3 cellular contexts compared by ENCODE assay signal in the genomic region with DNA sequence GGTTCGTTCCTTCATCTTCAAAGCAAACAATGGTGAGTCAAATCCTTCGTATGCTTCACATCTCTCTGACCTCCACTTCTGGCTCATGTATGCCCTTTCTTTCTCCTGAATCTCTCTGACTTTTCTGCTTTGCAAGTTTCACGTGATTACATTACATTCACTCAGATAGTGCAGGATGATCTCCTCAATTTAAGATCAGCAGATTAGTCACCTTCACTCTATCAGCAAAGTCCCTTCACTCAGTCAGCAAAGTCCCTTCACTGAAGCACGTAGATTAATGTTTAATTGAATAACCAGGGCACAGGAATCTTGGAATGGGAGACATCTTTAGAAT.
A peak's percentile ranks its signal among the peaks of the same experiment; 100 is the strongest.
TF ChIP-seq lines count a peak whose summit lies in the region.

No MANE protein-coding gene starts in this region.

TF ChIP-seq in A549, 52 proteins besides CTCF, POLR2A, EP300 and RAD21:
- no peak for TF ChIP-seq EHMT2 (IDR thresholded peaks at IDR 0.05; ENCODE audit: low read depth)
- no peak for TF ChIP-seq RNF2 (IDR thresholded peaks at IDR 0.05; ENCODE audit: borderline replicate concordance, low read depth)
- TF ChIP-seq, protein P1, sequence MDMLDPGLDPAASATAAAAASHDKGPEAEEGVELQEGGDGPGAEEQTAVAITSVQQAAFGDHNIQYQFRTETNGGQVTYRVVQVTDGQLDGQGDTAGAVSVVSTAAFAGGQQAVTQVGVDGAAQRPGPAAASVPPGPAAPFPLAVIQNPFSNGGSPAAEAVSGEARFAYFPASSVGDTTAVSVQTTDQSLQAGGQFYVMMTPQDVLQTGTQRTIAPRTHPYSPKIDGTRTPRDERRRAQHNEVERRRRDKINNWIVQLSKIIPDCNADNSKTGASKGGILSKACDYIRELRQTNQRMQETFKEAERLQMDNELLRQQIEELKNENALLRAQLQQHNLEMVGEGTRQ (IDR thresholded peaks at IDR 0.05) = no peak
- TF ChIP-seq MAFK (IDR thresholded peaks at IDR 0.05; ENCODE audit: partially characterized antibody) = no peak
- TF ChIP-seq, protein P2, sequence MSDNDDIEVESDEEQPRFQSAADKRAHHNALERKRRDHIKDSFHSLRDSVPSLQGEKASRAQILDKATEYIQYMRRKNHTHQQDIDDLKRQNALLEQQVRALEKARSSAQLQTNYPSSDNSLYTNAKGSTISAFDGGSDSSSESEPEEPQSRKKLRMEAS (IDR thresholded peaks at IDR 0.05) = no peak
- no peak for TF ChIP-seq ZSCAN20 (CRISPR knock-in tag; IDR thresholded peaks at IDR 0.05)
- TF ChIP-seq ZFP36 (IDR thresholded peaks at IDR 0.05; ENCODE audit: borderline replicate concordance, partially characterized antibody) = no peak
- TF ChIP-seq NPAS2 (CRISPR knock-in tag; IDR thresholded peaks at IDR 0.05; ENCODE audit: borderline replicate concordance) = no peak
- TF ChIP-seq KDM5A (IDR thresholded peaks at IDR 0.05) = no peak
- no peak for TF ChIP-seq GATA3 (IDR thresholded peaks at IDR 0.05; ENCODE audit: borderline replicate concordance)
- no peak for TF ChIP-seq RCOR1 (IDR thresholded peaks at IDR 0.05; ENCODE audit: low read depth, low read length)
- no peak for TF ChIP-seq TFCP2L1 (CRISPR knock-in tag; IDR thresholded peaks at IDR 0.05)

TF ChIP-seq in GM23338, 12 proteins besides CTCF, POLR2A, EP300 and RAD21 (continues in another document):
- TF ChIP-seq EZH2 (IDR thresholded peaks at IDR 0.05; ENCODE audit: low read depth, unreplicated experiment) = no peak
- TF ChIP-seq, protein P3, sequence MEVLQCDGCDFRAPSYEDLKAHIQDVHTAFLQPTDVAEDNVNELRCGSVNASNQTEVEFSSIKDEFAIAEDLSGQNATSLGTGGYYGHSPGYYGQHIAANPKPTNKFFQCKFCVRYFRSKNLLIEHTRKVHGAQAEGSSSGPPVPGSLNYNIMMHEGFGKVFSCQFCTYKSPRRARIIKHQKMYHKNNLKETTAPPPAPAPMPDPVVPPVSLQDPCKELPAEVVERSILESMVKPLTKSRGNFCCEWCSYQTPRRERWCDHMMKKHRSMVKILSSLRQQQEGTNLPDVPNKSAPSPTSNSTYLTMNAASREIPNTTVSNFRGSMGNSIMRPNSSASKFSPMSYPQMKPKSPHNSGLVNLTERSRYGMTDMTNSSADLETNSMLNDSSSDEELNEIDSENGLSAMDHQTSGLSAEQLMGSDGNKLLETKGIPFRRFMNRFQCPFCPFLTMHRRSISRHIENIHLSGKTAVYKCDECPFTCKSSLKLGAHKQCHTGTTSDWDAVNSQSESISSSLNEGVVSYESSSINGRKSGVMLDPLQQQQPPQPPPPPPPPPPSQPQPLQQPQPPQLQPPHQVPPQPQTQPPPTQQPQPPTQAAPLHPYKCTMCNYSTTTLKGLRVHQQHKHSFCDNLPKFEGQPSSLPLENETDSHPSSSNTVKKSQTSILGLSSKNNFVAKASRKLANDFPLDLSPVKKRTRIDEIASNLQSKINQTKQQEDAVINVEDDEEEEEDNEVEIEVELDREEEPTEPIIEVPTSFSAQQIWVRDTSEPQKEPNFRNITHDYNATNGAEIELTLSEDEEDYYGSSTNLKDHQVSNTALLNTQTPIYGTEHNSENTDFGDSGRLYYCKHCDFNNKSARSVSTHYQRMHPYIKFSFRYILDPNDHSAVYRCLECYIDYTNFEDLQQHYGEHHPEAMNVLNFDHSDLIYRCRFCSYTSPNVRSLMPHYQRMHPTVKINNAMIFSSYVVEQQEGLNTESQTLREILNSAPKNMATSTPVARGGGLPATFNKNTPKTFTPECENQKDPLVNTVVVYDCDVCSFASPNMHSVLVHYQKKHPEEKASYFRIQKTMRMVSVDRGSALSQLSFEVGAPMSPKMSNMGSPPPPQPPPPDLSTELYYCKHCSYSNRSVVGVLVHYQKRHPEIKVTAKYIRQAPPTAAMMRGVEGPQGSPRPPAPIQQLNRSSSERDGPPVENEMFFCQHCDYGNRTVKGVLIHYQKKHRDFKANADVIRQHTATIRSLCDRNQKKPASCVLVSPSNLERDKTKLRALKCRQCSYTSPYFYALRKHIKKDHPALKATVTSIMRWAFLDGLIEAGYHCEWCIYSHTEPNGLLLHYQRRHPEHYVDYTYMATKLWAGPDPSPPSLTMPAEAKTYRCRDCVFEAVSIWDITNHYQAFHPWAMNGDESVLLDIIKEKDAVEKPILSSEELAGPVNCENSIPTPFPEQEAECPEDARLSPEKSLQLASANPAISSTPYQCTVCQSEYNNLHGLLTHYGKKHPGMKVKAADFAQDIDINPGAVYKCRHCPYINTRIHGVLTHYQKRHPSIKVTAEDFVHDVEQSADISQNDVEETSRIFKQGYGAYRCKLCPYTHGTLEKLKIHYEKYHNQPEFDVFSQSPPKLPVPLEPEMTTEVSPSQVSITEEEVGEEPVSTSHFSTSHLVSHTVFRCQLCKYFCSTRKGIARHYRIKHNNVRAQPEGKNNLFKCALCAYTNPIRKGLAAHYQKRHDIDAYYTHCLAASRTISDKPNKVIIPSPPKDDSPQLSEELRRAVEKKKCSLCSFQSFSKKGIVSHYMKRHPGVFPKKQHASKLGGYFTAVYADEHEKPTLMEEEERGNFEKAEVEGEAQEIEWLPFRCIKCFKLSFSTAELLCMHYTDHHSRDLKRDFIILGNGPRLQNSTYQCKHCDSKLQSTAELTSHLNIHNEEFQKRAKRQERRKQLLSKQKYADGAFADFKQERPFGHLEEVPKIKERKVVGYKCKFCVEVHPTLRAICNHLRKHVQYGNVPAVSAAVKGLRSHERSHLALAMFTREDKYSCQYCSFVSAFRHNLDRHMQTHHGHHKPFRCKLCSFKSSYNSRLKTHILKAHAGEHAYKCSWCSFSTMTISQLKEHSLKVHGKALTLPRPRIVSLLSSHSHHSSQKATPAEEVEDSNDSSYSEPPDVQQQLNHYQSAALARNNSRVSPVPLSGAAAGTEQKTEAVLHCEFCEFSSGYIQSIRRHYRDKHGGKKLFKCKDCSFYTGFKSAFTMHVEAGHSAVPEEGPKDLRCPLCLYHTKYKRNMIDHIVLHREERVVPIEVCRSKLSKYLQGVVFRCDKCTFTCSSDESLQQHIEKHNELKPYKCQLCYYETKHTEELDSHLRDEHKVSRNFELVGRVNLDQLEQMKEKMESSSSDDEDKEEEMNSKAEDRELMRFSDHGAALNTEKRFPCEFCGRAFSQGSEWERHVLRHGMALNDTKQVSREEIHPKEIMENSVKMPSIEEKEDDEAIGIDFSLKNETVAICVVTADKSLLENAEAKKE (CRISPR knock-in tag; IDR thresholded peaks at IDR 0.05) = no peak
- TF ChIP-seq ZNF331 (CRISPR knock-in tag; IDR thresholded peaks at IDR 0.05; ENCODE audit: low read depth) = no peak
- TF ChIP-seq CREB1 (CRISPR knock-in tag; IDR thresholded peaks at IDR 0.05; ENCODE audit: low read depth) = no peak
- TF ChIP-seq, protein P4, sequence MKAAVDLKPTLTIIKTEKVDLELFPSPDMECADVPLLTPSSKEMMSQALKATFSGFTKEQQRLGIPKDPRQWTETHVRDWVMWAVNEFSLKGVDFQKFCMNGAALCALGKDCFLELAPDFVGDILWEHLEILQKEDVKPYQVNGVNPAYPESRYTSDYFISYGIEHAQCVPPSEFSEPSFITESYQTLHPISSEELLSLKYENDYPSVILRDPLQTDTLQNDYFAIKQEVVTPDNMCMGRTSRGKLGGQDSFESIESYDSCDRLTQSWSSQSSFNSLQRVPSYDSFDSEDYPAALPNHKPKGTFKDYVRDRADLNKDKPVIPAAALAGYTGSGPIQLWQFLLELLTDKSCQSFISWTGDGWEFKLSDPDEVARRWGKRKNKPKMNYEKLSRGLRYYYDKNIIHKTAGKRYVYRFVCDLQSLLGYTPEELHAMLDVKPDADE (IDR thresholded peaks at IDR 0.05) = no peak
- no peak for TF ChIP-seq STAT1 (IDR thresholded peaks at IDR 0.05; ENCODE audit: unreplicated experiment)
- TF ChIP-seq JUNB (IDR thresholded peaks at IDR 0.05; ENCODE audit: unreplicated experiment) = no peak
- TF ChIP-seq EZH2phosphoT487 (IDR thresholded peaks at IDR 0.05; ENCODE audit: unreplicated experiment) = no peak
- TF ChIP-seq NANOG (IDR thresholded peaks at IDR 0.05; ENCODE audit: borderline replicate concordance) = no peak

TF ChIP-seq in K562, 482 proteins besides CTCF, POLR2A, EP300 and RAD21:
- TF ChIP-seq BHLHE40 (IDR thresholded peaks at IDR 0.05; ENCODE audit: low read length) = 0 out of 2 replicates have a peak, but pooled peaks have one; percentile 10
- TF ChIP-seq NCOA4 (IDR thresholded peaks at IDR 0.05; ENCODE audit: partially characterized antibody) = no peak
TF ChIP-seq in K562: peak in this region for 1.
